8 cellular contexts compared by ENCODE assay signal in genomic region chr13:23889598-23890224, GRCh38. TPM values are rescaled to one million over a fixed set of nuclear protein-coding genes. Genes with fewer than 3 reads are reported as not detected.
DNase-seq lines count a peak whose midpoint lies in the region; ATAC-seq, FAIRE-seq and TF ChIP-seq lines count a peak whose summit lies in the region.

No MANE protein-coding gene starts in this region.

- peak overlapping the region in 6 of 7 donors; percentile 2 to 82 (median 68) for H3K27ac Mint-ChIP-seq in CD14-positive monocyte
- H3K27ac Mint-ChIP-seq in activated CD8-positive, alpha-beta T cell treated with anti-CD3 and anti-CD28 coated beads, Interleukin-2, amount 10 ng/mL, durations not matched to agents 7 days and 5 days: peak overlapping the region; percentile 83

- ATAC-seq in GM19043 (IDR thresholded peaks at IDR 0.05; ENCODE audit: low read depth, unreplicated experiment): peak; percentile 7
- peak; percentile 4 for ATAC-seq in HG03571 (IDR thresholded peaks at IDR 0.05; ENCODE audit: unreplicated experiment)
- no peak for ATAC-seq in activated CD8-positive, alpha-beta T cell treated with anti-CD3 and anti-CD28 coated beads, Interleukin-2, amount 10 ng/mL, durations not matched to agents 7 days and 5 days

- CTCF ChIA-PET in activated CD8-positive, alpha-beta T cell treated with anti-CD3 and anti-CD28 coated beads, Interleukin-2, amount 10 ng/mL, durations not matched to agents 7 days and 5 days (lab: Charles Lee): interaction anchor here (0.7 to 2.8 kb wide), 13 partner anchors 9 to 440 kb away, joined by 3 to 11 read pairs (median 4); no protein-coding TSS in a partner anchor

- peak; percentile 12 for TF ChIP-seq CTCF in CD14-positive monocyte (IDR thresholded peaks at IDR 0.05)
- no peak for TF ChIP-seq CTCF in kidney (IDR thresholded peaks at IDR 0.05; ENCODE audit: borderline replicate concordance, extremely low read depth, insufficient read depth)

- peak overlapping the region; percentile 54 to 95 for H3K4me3 ChIP-seq in kidney (ENCODE audit: low read length in 2 of 2)

- peaks cover 3 to 4% of the 10 kb centered on the region in 2 donors for H3K36me3 Mint-ChIP-seq in CD14-positive monocyte
- peaks cover 4% of the 10 kb centered on the region for H3K36me3 Mint-ChIP-seq in activated CD8-positive, alpha-beta T cell treated with anti-CD3 and anti-CD28 coated beads, Interleukin-2, amount 10 ng/mL, durations not matched to agents 7 days and 5 days (ENCODE audit: low read depth)

- H3K4me1 ChIP-seq in kidney (ENCODE audit: control insufficient read depth in 1 of 2, insufficient read depth in 1 of 2, low read depth in 1 of 2, low read length in 2 of 2): peaks cover 2 to 9% of the 10 kb centered on the region in 2 donors

- POLR2A ChIA-PET in activated CD8-positive, alpha-beta T cell treated with anti-CD3 and anti-CD28 coated beads, Interleukin-2, amount 10 ng/mL, durations not matched to agents 7 days and 5 days (lab: Charles Lee): interaction anchor here (1.3 kb wide), 1 partner anchor 311 kb away, joined by 3 read pairs; no protein-coding TSS in a partner anchor

- H3K9me3 Mint-ChIP-seq in CD14-positive monocyte: peaks cover 0 to 2% (median 0%) of the 10 kb centered on the region in 7 donors
- H3K9me3 Mint-ChIP-seq in activated CD8-positive, alpha-beta T cell treated with anti-CD3 and anti-CD28 coated beads, Interleukin-2, amount 10 ng/mL, durations not matched to agents 7 days and 5 days (ENCODE audit: insufficient read depth): no peaks in the 10 kb centered on the region

- no peak for DNase-seq in CD14-positive monocyte (ENCODE audit: low spot score)
- no peak for DNase-seq in activated CD8-positive, alpha-beta T cell treated with anti-CD3 and anti-CD28 coated beads, Interleukin-2, amount 10 ng/mL, durations not matched to agents 7 days and 5 days
- DNase-seq in kidney: no peak
- DNase-seq in substantia nigra (lab: John Stamatoyannopoulos, UW): peak in 2 of 49 donors; percentile 54 to 58
- DNase-seq in stimulated activated CD4-positive, alpha-beta T cell treated with anti-CD3 and anti-CD28 coated beads, Interleukin-2, amount 100 ng/mL, for 24 hours: no peak
- DNase-seq in NCI-H2107 (lab: John Stamatoyannopoulos, UW): no peak

- H3K9me3 ChIP-seq in kidney (ENCODE audit: control insufficient read depth in 1 of 2, low read length in 2 of 2): no peaks in the 10 kb centered on the region

- H3K9ac ChIP-seq in kidney (ENCODE audit: low read length in 2 of 2): peak overlapping the region in 1 of 2 donors; percentile 21

- FAIRE-seq in kidney (lab: Jason Lieb, UNC): no peak

- H3K4me3 Mint-ChIP-seq in CD14-positive monocyte: peak overlapping the region; percentile 83 to 91
- H3K4me3 Mint-ChIP-seq in activated CD8-positive, alpha-beta T cell treated with anti-CD3 and anti-CD28 coated beads, Interleukin-2, amount 10 ng/mL, durations not matched to agents 7 days and 5 days: peak overlapping the region; percentile 80

- H3K27ac ChIP-seq in kidney (ENCODE audit: low read depth in 2 of 2, low read length in 2 of 2) (no peak overlapping the region), substantia nigra (ENCODE audit: low read depth, low read length, poor library complexity, severe bottlenecking) (peak overlapping the region; percentile 6)

- no peaks in the 10 kb centered on the region for H3K27me3 Mint-ChIP-seq in CD14-positive monocyte (ENCODE audit: low read depth in 3 of 3)
- peaks cover 2% of the 10 kb centered on the region for H3K27me3 Mint-ChIP-seq in activated CD8-positive, alpha-beta T cell treated with anti-CD3 and anti-CD28 coated beads, Interleukin-2, amount 10 ng/mL, durations not matched to agents 7 days and 5 days (ENCODE audit: low read depth)

- H3K36me3 ChIP-seq in kidney (ENCODE audit: control insufficient read depth in 1 of 2, insufficient read depth in 2 of 2, low read length in 2 of 2): peaks cover 0 to 3% of the 10 kb centered on the region in 2 donors

- peaks cover 20% of the 10 kb centered on the region for H3K4me1 Mint-ChIP-seq in CD14-positive monocyte
- H3K4me1 Mint-ChIP-seq in activated CD8-positive, alpha-beta T cell treated with anti-CD3 and anti-CD28 coated beads, Interleukin-2, amount 10 ng/mL, durations not matched to agents 7 days and 5 days (ENCODE audit: low read depth): peaks cover 20% of the 10 kb centered on the region

- intact Hi-C loops in CD14-positive monocyte (cut with micrococcal nuclease): loop anchor here in 1 of 2 donors (10.0 kb wide), 2 partner anchors 315 to 515 kb away; partner anchors contain the start of gene TNFRSF19
- intact Hi-C loops in kidney (cut with DNase I): no loop called here

RNA-seq across cellular contexts. Expression of gene MIPEP, which starts 0.5 kb away (rescaled TPM):
- polyA plus RNA-seq in CD14-positive monocyte (1 to 10 TPM; 7.7 to 9.9 TPM), kidney (ENCODE audit: insufficient read depth, low read depth, low replicate concordance) (46.8 TPM)
- 10 to 100 TPM in 1 of 2 experiments, 1 to 10 TPM in 1; 9.6 to 11.6 TPM for total RNA-seq in activated CD8-positive, alpha-beta T cell treated with anti-CD3 and anti-CD28 coated beads, Interleukin-2, amount 10 ng/mL, durations not matched to agents 7 days and 5 days
- total RNA-seq in kidney: 29.1 TPM

RNA-seq across cellular contexts. Expression of gene C1QTNF9B, which starts 7.6 kb away (rescaled TPM):
- polyA plus RNA-seq in CD14-positive monocyte (not detected), kidney (ENCODE audit: insufficient read depth, low read depth, low replicate concordance) (not detected)
- not detected for total RNA-seq in activated CD8-positive, alpha-beta T cell treated with anti-CD3 and anti-CD28 coated beads, Interleukin-2, amount 10 ng/mL, durations not matched to agents 7 days and 5 days
- total RNA-seq in kidney: not detected
